In genomic region chr9:27460225-27461023, GRCh38 we compare ENCODE assay signal across 8 cellular contexts.
A peak's percentile ranks its signal among the peaks of the same experiment; 100 is the strongest.
DNase-seq lines count a peak whose midpoint lies in the region; ATAC-seq and TF ChIP-seq lines count a peak whose summit lies in the region.

No MANE protein-coding gene starts in this region.

- intact Hi-C loops in natural killer cell (cut with micrococcal nuclease) = no loop called here

- no peak overlapping the region for H3K27ac Mint-ChIP-seq in natural killer cell
- H3K27ac Mint-ChIP-seq in natural killer cell treated with Interleukin-12 subunit alpha and Interleukin-12 subunit beta and Interleukin-15 and Interleukin-18, amount 100 ng/mL, for 72 hours = no peak overlapping the region
- H3K27ac Mint-ChIP-seq in T-helper 17 cell = no peak overlapping the region
- peak overlapping the region; percentile 80 for H3K27ac Mint-ChIP-seq in mesothelial cell of epicardium

- TF ChIP-seq CTCF in natural killer cell (IDR thresholded peaks at IDR 0.05) = no peak
- no peak for TF ChIP-seq CTCF in mesothelial cell of epicardium (IDR thresholded peaks at IDR 0.05; ENCODE audit: unreplicated experiment)

- DNase-seq in natural killer cell (no peak), T-helper 17 cell (no peak), mesothelial cell of epicardium (ENCODE audit: low spot score in 2 of 2, unreplicated experiment in 2 of 2) (no peak), NCI-H2029 treated with DMSO at 0.1 percent for 48 hours (lab: John Stamatoyannopoulos, UW) (no peak)
- no peak for DNase-seq in natural killer cell treated with Interleukin-12 subunit alpha and Interleukin-12 subunit beta and Interleukin-15 and Interleukin-18, amount 100 ng/mL, for 72 hours (ENCODE audit: low spot score)
- DNase-seq in activated CD4-positive, alpha-beta T cell treated with anti-CD3 and anti-CD28 coated beads, Interleukin-2, amount 50 U/mL, for 4 hours = no peak
- no peak for DNase-seq in activated CD8-positive, alpha-beta memory T cell treated with anti-CD3 and anti-CD28 coated beads for 24 hours

- no peaks in the 10 kb centered on the region for H3K9me3 Mint-ChIP-seq in natural killer cell
- H3K9me3 Mint-ChIP-seq in natural killer cell treated with Interleukin-12 subunit alpha and Interleukin-12 subunit beta and Interleukin-15 and Interleukin-18, amount 100 ng/mL, for 72 hours = peaks cover 3% of the 10 kb centered on the region
- no peaks in the 10 kb centered on the region for H3K9me3 Mint-ChIP-seq in mesothelial cell of epicardium

- H3K4me3 Mint-ChIP-seq in natural killer cell (no peak overlapping the region), T-helper 17 cell (no peak overlapping the region), mesothelial cell of epicardium (no peak overlapping the region)
- H3K4me3 Mint-ChIP-seq in natural killer cell treated with Interleukin-12 subunit alpha and Interleukin-12 subunit beta and Interleukin-15 and Interleukin-18, amount 100 ng/mL, for 72 hours = no peak overlapping the region

- ATAC-seq in natural killer cell (peak in 2 of 3 donors; percentile 21 to 30), HG03108 (IDR thresholded peaks at IDR 0.05; ENCODE audit: unreplicated experiment) (peak; percentile 74), T-helper 17 cell (peak; percentile 55)
- ATAC-seq in natural killer cell treated with Interleukin-12 subunit alpha and Interleukin-12 subunit beta and Interleukin-15 and Interleukin-18, amount 100 ng/mL, for 72 hours = no peak

- no peaks in the 10 kb centered on the region for H3K36me3 Mint-ChIP-seq in natural killer cell
- H3K36me3 Mint-ChIP-seq in natural killer cell treated with Interleukin-12 subunit alpha and Interleukin-12 subunit beta and Interleukin-15 and Interleukin-18, amount 100 ng/mL, for 72 hours = no peaks in the 10 kb centered on the region
- peaks cover 4% of the 10 kb centered on the region for H3K36me3 Mint-ChIP-seq in T-helper 17 cell (ENCODE audit: low read depth)
- peaks cover 6% of the 10 kb centered on the region for H3K36me3 Mint-ChIP-seq in mesothelial cell of epicardium

- no peaks in the 10 kb centered on the region for H3K27me3 Mint-ChIP-seq in natural killer cell (ENCODE audit: low read depth in 2 of 2)
- H3K27me3 Mint-ChIP-seq in natural killer cell treated with Interleukin-12 subunit alpha and Interleukin-12 subunit beta and Interleukin-15 and Interleukin-18, amount 100 ng/mL, for 72 hours = peaks cover 2 to 13% of the 10 kb centered on the region in 2 donors
- no peaks in the 10 kb centered on the region for H3K27me3 Mint-ChIP-seq in T-helper 17 cell
- no peaks in the 10 kb centered on the region for H3K27me3 Mint-ChIP-seq in mesothelial cell of epicardium (ENCODE audit: low read depth)

- H3K4me1 Mint-ChIP-seq in natural killer cell = peaks cover 0 to 5% of the 10 kb centered on the region in 2 donors
- no peaks in the 10 kb centered on the region for H3K4me1 Mint-ChIP-seq in natural killer cell treated with Interleukin-12 subunit alpha and Interleukin-12 subunit beta and Interleukin-15 and Interleukin-18, amount 100 ng/mL, for 72 hours (ENCODE audit: low read depth in 2 of 2)
- peaks cover 5% of the 10 kb centered on the region for H3K4me1 Mint-ChIP-seq in T-helper 17 cell
- peaks cover 25% of the 10 kb centered on the region for H3K4me1 Mint-ChIP-seq in mesothelial cell of epicardium

- H3K9me3 ChIP-seq in T-helper 17 cell (ENCODE audit: control insufficient read depth, low read length, poor library complexity, severe bottlenecking) = no peaks in the 10 kb centered on the region

Comparison
In these comparisons a context has a peak if more than half of its experiments do, and no peak if none do; other contexts are left out.
1. ATAC-seq: peak in natural killer cell (2 of 3), HG03108 (single experiment) and T-helper 17 cell (single experiment); none in natural killer cell treated with Interleukin-12 subunit alpha and Interleukin-12 subunit beta and Interleukin-15 and Interleukin-18, amount 100 ng/mL, for 72 hours (0 of 2).